In the genomic region with DNA sequence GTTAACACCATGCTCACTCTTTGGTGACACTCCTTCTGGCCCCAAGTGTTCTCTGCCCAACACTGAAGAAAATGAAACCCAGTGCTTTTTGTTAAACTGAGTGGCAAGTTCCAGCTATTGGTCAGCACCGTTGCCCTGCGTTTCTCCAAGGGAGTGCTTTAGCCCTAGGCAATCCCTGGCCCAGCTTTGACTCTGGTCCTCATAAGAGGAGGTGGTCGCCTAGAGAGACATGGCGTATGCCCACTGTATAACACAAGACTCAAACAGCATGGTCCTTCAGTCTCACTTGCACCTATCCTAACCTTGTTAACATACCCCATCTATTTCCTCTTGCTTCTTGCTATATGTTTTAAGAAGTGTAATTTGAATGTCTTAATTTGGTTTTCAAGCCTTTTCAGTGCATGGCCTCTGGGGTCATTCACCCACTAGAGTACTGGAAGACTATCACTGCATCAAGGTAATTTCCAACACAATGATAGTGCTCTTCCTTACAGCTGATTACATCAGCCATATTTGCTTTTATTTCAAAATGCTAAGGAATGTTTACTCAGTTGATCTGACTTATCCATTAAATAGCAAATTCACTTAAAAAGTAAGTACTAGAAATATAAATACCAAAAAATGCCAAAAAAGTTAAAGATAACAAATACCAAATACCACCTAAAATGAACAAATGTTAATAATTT, we compare ENCODE assay signal across 14 cellular contexts.
DNase-seq lines count a peak whose midpoint lies in the region; ATAC-seq, FAIRE-seq and TF ChIP-seq lines count a peak whose summit lies in the region.
"Had no signal": no experiment of that assay in that cellular context is flagged by ENCODE, and none has a peak within 500 bp of the region (broad histone marks: within the 10 kb centered on the region; RNA-seq: fewer than 3 reads in every experiment).

No MANE protein-coding gene starts in this region.

- TF ChIP-seq POLR2A in A549 (IDR thresholded peaks at IDR 0.05; ENCODE audit: low read length): no peak
- TF ChIP-seq POLR2A in HepG2 (IDR thresholded peaks at IDR 0.05; ENCODE audit: insufficient read depth in 1 of 2, low read depth in 2 of 2, low read length in 2 of 2): no peak

- H3K4me2 ChIP-seq in A549 (peak overlapping the region; percentile 44), PC-9 (0 out of 2 replicates have a peak overlapping the region, but pooled peaks have one; percentile 1), HepG2 (ENCODE audit: low read depth, low read length) (no peak overlapping the region)
- H3K4me2 ChIP-seq: GM23338 had no signal

- in situ Hi-C loops in HepG2 (cut with HindIII; ENCODE audit: extremely low pct_ligation_motif_present, low pct_unique_long_range_greater_than_20kb): no loop called here

- H3K36me3 ChIP-seq in Caco-2 (ENCODE audit: control insufficient read depth, insufficient read depth, low read length): no peaks in the 10 kb centered on the region
- no peaks in the 10 kb centered on the region for H3K36me3 ChIP-seq in PC-9 (ENCODE audit: low read depth)
- no peaks in the 10 kb centered on the region for H3K36me3 ChIP-seq in HepG2 (replicated peaks in 1 of 2; ENCODE audit: control insufficient read depth in 1 of 2, insufficient read depth in 2 of 2, low read length in 2 of 2)

- no peaks in the 10 kb centered on the region for H3K36me3 Mint-ChIP-seq in Caco-2 (ENCODE audit: insufficient read depth, unreplicated experiment)
- no peaks in the 10 kb centered on the region for H3K36me3 Mint-ChIP-seq in activated T-helper 2 cell treated with anti-CD3 and anti-CD28 coated beads, Interferon-gamma antibody, Interleukin-2, Interleukin-4, amounts not matched to agents 10 μg/mL and 5 μg/mL and 100 μg/mL, durations not matched to agents 14 hours and 24 hours and 36 hours (ENCODE audit: low read depth)
- H3K36me3 Mint-ChIP-seq: CD14-positive monocyte; CD8-positive, alpha-beta T cell had no signal

- H3K79me2 ChIP-seq in PC-9 (ENCODE audit: low read depth) (no peaks in the 10 kb centered on the region), HepG2 (ENCODE audit: insufficient read depth, low read length) (no peaks in the 10 kb centered on the region)

- intact Hi-C loops in Caco-2 (cut with micrococcal nuclease; ENCODE audit: unreplicated experiment): no loop called here
- intact Hi-C loops in PC-9 (cut with micrococcal nuclease; ENCODE audit: unreplicated experiment): no loop called here
- intact Hi-C loops in HepG2 (cut with micrococcal nuclease; ENCODE audit: unreplicated experiment): no loop called here
- intact Hi-C loops in activated T-helper 2 cell treated with anti-CD3 and anti-CD28 coated beads, Interferon-gamma antibody, Interleukin-2, Interleukin-4, amounts not matched to agents 10 μg/mL and 5 μg/mL and 100 μg/mL, durations not matched to agents 14 hours and 24 hours and 36 hours (cut with micrococcal nuclease): no loop called here

- H3K4me1 ChIP-seq in A549 (peaks cover 11% of the 10 kb centered on the region; the same call in 2 of the 3 replicates), Caco-2 (no peaks in the 10 kb centered on the region), PC-9 (replicated peaks; ENCODE audit: insufficient read depth) (no peaks in the 10 kb centered on the region), HepG2 (ENCODE audit: insufficient read depth, low read length) (no peaks in the 10 kb centered on the region)

- H2AFZ ChIP-seq in PC-9: no peak overlapping the region
- H2AFZ ChIP-seq in HepG2 (ENCODE audit: low read length): no peak overlapping the region
- H2AFZ ChIP-seq: GM23338 had no signal

- ATAC-seq in A549 (no peak), HepG2 (no peak)
- ATAC-seq: CD8-positive, alpha-beta T cell; GM12878; GM23338 had no signal

- no peak for TF ChIP-seq RAD21 in A549 (conservative IDR thresholded peaks at IDR 0.05 in 1 of 2, IDR thresholded peaks at IDR 0.05 in 1 of 2)
- no peak for TF ChIP-seq RAD21 in HepG2 (CRISPR knock-in tag; IDR thresholded peaks at IDR 0.05)

- peak overlapping the region; percentile 31 for H3K27ac Mint-ChIP-seq in Caco-2 (ENCODE audit: unreplicated experiment)
- H3K27ac Mint-ChIP-seq in activated T-helper 2 cell treated with anti-CD3 and anti-CD28 coated beads, Interferon-gamma antibody, Interleukin-2, Interleukin-4, amounts not matched to agents 10 μg/mL and 5 μg/mL and 100 μg/mL, durations not matched to agents 14 hours and 24 hours and 36 hours: no peak overlapping the region
- H3K27ac Mint-ChIP-seq: CD14-positive monocyte; CD8-positive, alpha-beta T cell; GM23338 had no signal

- WGBS in A549 (ENCODE audit: missing lambda C conversion rate): 70% methylated on average over 4 of the region's 4 CpGs
- WGBS in HepG2 (ENCODE audit: low lambda C conversion rate): 9% methylated on average over 4 of the region's 4 CpGs

- no peaks in the 10 kb centered on the region for H3K4me1 Mint-ChIP-seq in Caco-2 (ENCODE audit: low read depth, unreplicated experiment)
- no peaks in the 10 kb centered on the region for H3K4me1 Mint-ChIP-seq in activated T-helper 2 cell treated with anti-CD3 and anti-CD28 coated beads, Interferon-gamma antibody, Interleukin-2, Interleukin-4, amounts not matched to agents 10 μg/mL and 5 μg/mL and 100 μg/mL, durations not matched to agents 14 hours and 24 hours and 36 hours (ENCODE audit: low read depth)
- H3K4me1 Mint-ChIP-seq: CD14-positive monocyte had no signal

- BruUV-seq in Caco-2 (replicated peaks; lab: Mats Ljungman, UMichigan) (no TSS peak), PC-9 (replicated peaks; lab: Mats Ljungman, UMichigan) (no TSS peak), HepG2 (replicated peaks; lab: Mats Ljungman, UMichigan) (no TSS peak)

- TF ChIP-seq CTCF in A549 (IDR thresholded peaks at IDR 0.05) (no peak), Caco-2 (IDR thresholded peaks at IDR 0.05; ENCODE audit: insufficient read depth in 1 of 2, low read depth in 1 of 2, low read length in 1 of 2, severe bottlenecking in 1 of 2, unreplicated experiment in 1 of 2) (no peak), PC-9 (conservative IDR thresholded peaks at IDR 0.05) (no peak), HepG2 (CRISPR knock-in tag; IDR thresholded peaks at IDR 0.05) (no peak)

- H3K27ac ChIP-seq in A549: peak overlapping the region; percentile 69 to 81
- H3K27ac ChIP-seq in PC-9: no peak overlapping the region
- no peak overlapping the region for H3K27ac ChIP-seq in HepG2 (ENCODE audit: extremely low read length, insufficient read depth, low read length)

- H3K9me3 ChIP-seq in A549 (no peaks in the 10 kb centered on the region), Caco-2 (no peaks in the 10 kb centered on the region), PC-9 (ENCODE audit: insufficient read depth, low read depth) (no peaks in the 10 kb centered on the region), HepG2 (ENCODE audit: low read length) (no peaks in the 10 kb centered on the region)

- H3K4me3 Mint-ChIP-seq in Caco-2 (ENCODE audit: unreplicated experiment): no peak overlapping the region
- no peak overlapping the region for H3K4me3 Mint-ChIP-seq in activated T-helper 2 cell treated with anti-CD3 and anti-CD28 coated beads, Interferon-gamma antibody, Interleukin-2, Interleukin-4, amounts not matched to agents 10 μg/mL and 5 μg/mL and 100 μg/mL, durations not matched to agents 14 hours and 24 hours and 36 hours (ENCODE audit: low read depth)
- H3K4me3 Mint-ChIP-seq: CD14-positive monocyte; CD8-positive, alpha-beta T cell; GM23338; H9 had no signal

- no peak overlapping the region for H3K4me3 ChIP-seq in A549
- no peak overlapping the region for H3K4me3 ChIP-seq in Caco-2 (ENCODE audit: low read depth, low read length)
- H3K4me3 ChIP-seq in PC-9: no peak overlapping the region
- H3K4me3 ChIP-seq in HepG2 (replicated peaks in 1 of 3; ENCODE audit: insufficient read depth in 1 of 3, low read depth in 2 of 3, low read length in 3 of 3): no peak overlapping the region
- H3K4me3 ChIP-seq: GM12878, GM23338 had no signal

- POLR2A ChIA-PET in A549 (lab: Yijun Ruan, JAX): no interaction called here
- POLR2A ChIA-PET in Caco-2 (lab: Charles Lee): no interaction called here
- POLR2A ChIA-PET in PC-9 (lab: Charles Lee; ENCODE audit: unreplicated experiment): no interaction called here
- POLR2A ChIA-PET in HepG2 (lab: Yijun Ruan, JAX): no interaction called here

- no peak for FAIRE-seq in A549 (lab: Jason Lieb, UNC)
- FAIRE-seq in HepG2 (lab: Jason Lieb, UNC): no peak
- FAIRE-seq: GM12878, GM18507 had no signal

- DNase-seq in A549 (ENCODE audit: low read depth in 1 of 2, low spot score in 1 of 2) (no peak), Caco-2 (peak in 1 of 2 experiments; percentile 12), PC-9 (no peak), HepG2 (ENCODE audit: low spot score) (no peak), hepatic stellate cell (ENCODE audit: low spot score) (no peak)
- no peak for DNase-seq in activated T-helper 2 cell treated with anti-CD3 and anti-CD28 coated beads, Interferon-gamma antibody, Interleukin-2, Interleukin-4, amounts not matched to agents 10 μg/mL and 5 μg/mL and 100 μg/mL, durations not matched to agents 14 hours and 24 hours and 36 hours (ENCODE audit: low spot score)
- DNase-seq: CD8-positive, alpha-beta T cell; COR-L47; DMS79; H9 had no signal

- H3K9me3 Mint-ChIP-seq in Caco-2 (ENCODE audit: unreplicated experiment): no peaks in the 10 kb centered on the region
- H3K9me3 Mint-ChIP-seq in activated T-helper 2 cell treated with anti-CD3 and anti-CD28 coated beads, Interferon-gamma antibody, Interleukin-2, Interleukin-4, amounts not matched to agents 10 μg/mL and 5 μg/mL and 100 μg/mL, durations not matched to agents 14 hours and 24 hours and 36 hours: no peaks in the 10 kb centered on the region
- H3K9me3 Mint-ChIP-seq: CD8-positive, alpha-beta T cell; GM23338; H9 had no signal

- no peak overlapping the region for H3K9ac ChIP-seq in HepG2 (ENCODE audit: insufficient read depth, low read depth, low read length)

- H3K27me3 ChIP-seq in Caco-2 (replicated peaks; ENCODE audit: control insufficient read depth, insufficient read depth, low read length) (no peaks in the 10 kb centered on the region; the same call in 1 of the 2 replicates), PC-9 (ENCODE audit: insufficient read depth, low read depth) (0 out of 2 replicates have a peak, but pooled peaks cover 7% of the 10 kb centered on the region), HepG2 (ENCODE audit: control insufficient read depth in 1 of 2, insufficient read depth in 2 of 2, low read length in 2 of 2) (no peaks in the 10 kb centered on the region; a peak in 1 of 5 replicates)

- peaks cover 2% of the 10 kb centered on the region for H3K27me3 Mint-ChIP-seq in Caco-2 (ENCODE audit: insufficient read depth, unreplicated experiment)
- H3K27me3 Mint-ChIP-seq in activated T-helper 2 cell treated with anti-CD3 and anti-CD28 coated beads, Interferon-gamma antibody, Interleukin-2, Interleukin-4, amounts not matched to agents 10 μg/mL and 5 μg/mL and 100 μg/mL, durations not matched to agents 14 hours and 24 hours and 36 hours (ENCODE audit: low read depth): peaks cover 8% of the 10 kb centered on the region

- no peaks in the 10 kb centered on the region for H3F3A ChIP-seq in PC-9 (ENCODE audit: insufficient read depth, low read depth)

- H3K9me2 ChIP-seq in PC-9 (ENCODE audit: insufficient read depth): no peaks in the 10 kb centered on the region

- H4K20me1 ChIP-seq in PC-9 (ENCODE audit: insufficient read depth): no peaks in the 10 kb centered on the region
- H4K20me1 ChIP-seq in HepG2 (ENCODE audit: insufficient read depth, low read length): no peaks in the 10 kb centered on the region

- CTCF ChIA-PET in A549 (lab: Yijun Ruan, JAX): no interaction called here
- CTCF ChIA-PET in Caco-2 (lab: Charles Lee): no interaction called here
- CTCF ChIA-PET in PC-9 (lab: Charles Lee): no interaction called here
- CTCF ChIA-PET in HepG2 (lab: Yijun Ruan, JAX; ENCODE audit: low intra/inter-chr PET ratio, low total read pairs): no interaction called here

- TF ChIP-seq EP300 in A549 (IDR thresholded peaks at IDR 0.05) (no peak), HepG2 (IDR thresholded peaks at IDR 0.05; ENCODE audit: low read depth in 2 of 2, low read length in 2 of 2) (no peak), HepG2 (CRISPR knock-in tag; IDR thresholded peaks at IDR 0.05; ENCODE audit: borderline replicate concordance) (no peak)

Comparison
In these comparisons a context has a peak if more than half of its experiments do, and no peak if none do; other contexts are left out.
1. H3K27ac ChIP-seq: peak in A549 (2 of 2); none in PC-9 (single experiment) and HepG2 (single experiment).